Comparison of ENCODE assay signal across 21 cellular contexts in the genomic region with DNA sequence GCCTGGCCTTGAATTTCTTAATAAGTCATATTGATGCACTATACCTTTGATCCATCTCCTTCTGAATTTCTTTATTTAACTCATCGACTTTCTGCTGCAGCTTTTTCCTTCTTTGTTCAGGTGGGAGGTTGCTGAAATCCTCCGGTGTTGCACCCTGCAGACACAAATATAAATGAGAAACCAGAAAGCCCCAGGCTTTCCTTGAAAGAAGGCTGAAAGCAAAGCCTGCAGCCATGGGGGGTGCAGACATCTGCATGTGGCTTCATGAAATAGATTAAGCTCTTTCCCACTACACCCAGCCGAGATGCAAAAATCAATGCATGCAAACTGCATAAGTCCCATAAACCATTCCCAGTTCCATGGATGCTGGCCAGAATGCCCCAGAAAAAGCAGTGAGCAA.
A peak's percentile ranks its signal among the peaks of the same experiment; 100 is the strongest.
DNase-seq lines count a peak whose midpoint lies in the region; ATAC-seq and TF ChIP-seq lines count a peak whose summit lies in the region.
"Had no signal": no experiment of that assay in that cellular context is flagged by ENCODE, and none has a peak within 500 bp of the region (broad histone marks: within the 10 kb centered on the region; RNA-seq: fewer than 3 reads in every experiment).

No MANE protein-coding gene starts in this region.

- H3K4me3 Mint-ChIP-seq in activated CD4-positive, alpha-beta T cell treated with anti-CD3 and anti-CD28 coated beads, Interleukin-2, amount 10 ng/mL, durations not matched to agents 7 days and 5 days: no peak overlapping the region
- H3K4me3 Mint-ChIP-seq in T-cell: no peak overlapping the region
- H3K4me3 Mint-ChIP-seq in brain: no peak overlapping the region
- no peak overlapping the region for H3K4me3 Mint-ChIP-seq in stimulated activated naive B cell treated with anti-CD40 and anti-IgM and Interleukin-4, amounts not matched to agents 10 μg/mL and 1 μg/mL and 100 μg/mL, for 72 hours
- no peak overlapping the region for H3K4me3 Mint-ChIP-seq in natural killer cell
- H3K4me3 Mint-ChIP-seq: activated naive CD8-positive, alpha-beta T cell treated with anti-CD3 and anti-CD28 coated beads, Interleukin-2, amount 10 ng/mL, durations not matched to agents 7 days and 5 days had no signal

- POLR2A ChIA-PET in activated CD4-positive, alpha-beta T cell treated with anti-CD3 and anti-CD28 coated beads, Interleukin-2, amount 10 ng/mL, durations not matched to agents 7 days and 5 days (lab: Charles Lee): interaction anchor here (0.5 kb wide), 1 partner anchor 21 kb away, joined by 3 read pairs; no protein-coding TSS in a partner anchor
- POLR2A ChIA-PET in T-cell (lab: Charles Lee): no interaction called here

- intact Hi-C loops in natural killer cell (cut with micrococcal nuclease): no loop called here
- intact Hi-C loops in posterior vena cava (cut with DNase I): no loop called here

- H3K9me3 Mint-ChIP-seq in activated CD4-positive, alpha-beta T cell treated with anti-CD3 and anti-CD28 coated beads, Interleukin-2, amount 10 ng/mL, durations not matched to agents 7 days and 5 days: no peaks in the 10 kb centered on the region
- H3K9me3 Mint-ChIP-seq in T-cell (no peaks in the 10 kb centered on the region), brain (no peaks in the 10 kb centered on the region), natural killer cell (no peaks in the 10 kb centered on the region)
- H3K9me3 Mint-ChIP-seq in stimulated activated naive B cell treated with anti-CD40 and anti-IgM and Interleukin-4, amounts not matched to agents 10 μg/mL and 1 μg/mL and 100 μg/mL, for 72 hours: no peaks in the 10 kb centered on the region
- H3K9me3 Mint-ChIP-seq: activated naive CD8-positive, alpha-beta T cell treated with anti-CD3 and anti-CD28 coated beads, Interleukin-2, amount 10 ng/mL, durations not matched to agents 7 days and 5 days had no signal

- peaks cover 60% of the 10 kb centered on the region for H3K36me3 Mint-ChIP-seq in activated CD4-positive, alpha-beta T cell treated with anti-CD3 and anti-CD28 coated beads, Interleukin-2, amount 10 ng/mL, durations not matched to agents 7 days and 5 days (ENCODE audit: low read depth)
- H3K36me3 Mint-ChIP-seq in T-cell (peaks cover 58% of the 10 kb centered on the region), brain (peaks cover 52% of the 10 kb centered on the region), natural killer cell (peaks cover 22% of the 10 kb centered on the region)
- peaks cover 54 to 83% of the 10 kb centered on the region in 2 donors for H3K36me3 Mint-ChIP-seq in stimulated activated naive B cell treated with anti-CD40 and anti-IgM and Interleukin-4, amounts not matched to agents 10 μg/mL and 1 μg/mL and 100 μg/mL, for 72 hours

- CTCF ChIA-PET in activated CD4-positive, alpha-beta T cell treated with anti-CD3 and anti-CD28 coated beads, Interleukin-2, amount 10 ng/mL, durations not matched to agents 7 days and 5 days (lab: Charles Lee): interaction anchor here (0.6 to 1.5 kb wide), 2 partner anchors 11 to 32 kb away, joined by 3 read pairs; no protein-coding TSS in a partner anchor
- CTCF ChIA-PET in T-cell (lab: Charles Lee): no interaction called here

- no peaks in the 10 kb centered on the region for H3K27me3 Mint-ChIP-seq in activated CD4-positive, alpha-beta T cell treated with anti-CD3 and anti-CD28 coated beads, Interleukin-2, amount 10 ng/mL, durations not matched to agents 7 days and 5 days
- H3K27me3 Mint-ChIP-seq in T-cell (no peaks in the 10 kb centered on the region), brain (no peaks in the 10 kb centered on the region), natural killer cell (ENCODE audit: low read depth in 2 of 2) (no peaks in the 10 kb centered on the region)
- H3K27me3 Mint-ChIP-seq in stimulated activated naive B cell treated with anti-CD40 and anti-IgM and Interleukin-4, amounts not matched to agents 10 μg/mL and 1 μg/mL and 100 μg/mL, for 72 hours: no peaks in the 10 kb centered on the region
- H3K27me3 Mint-ChIP-seq: activated naive CD8-positive, alpha-beta T cell treated with anti-CD3 and anti-CD28 coated beads, Interleukin-2, amount 10 ng/mL, durations not matched to agents 7 days and 5 days had no signal

- no peak for DNase-seq in activated CD4-positive, alpha-beta T cell treated with anti-CD3 and anti-CD28 coated beads, Interleukin-2, amount 10 ng/mL, durations not matched to agents 7 days and 5 days
- DNase-seq in activated CD4-positive, alpha-beta T cell treated with anti-CD3 and anti-CD28 coated beads for 1 hour: no peak
- no peak for DNase-seq in T-cell
- no peak for DNase-seq in stimulated activated naive B cell treated with anti-CD40 and anti-IgM and Interleukin-4, amounts not matched to agents 10 μg/mL and 1 μg/mL and 100 μg/mL, for 72 hours
- DNase-seq in natural killer cell: no peak
- no peak for DNase-seq in NCI-H2196 (lab: John Stamatoyannopoulos, UW; ENCODE audit: unreplicated experiment)
- no peak for DNase-seq in posterior vena cava (ENCODE audit: low spot score)
- DNase-seq: activated CD4-positive, alpha-beta T cell treated with anti-CD3 and anti-CD28 coated beads, Interleukin-2, amount 50 U/mL, for 4 hours; activated naive CD8-positive, alpha-beta T cell treated with anti-CD3 and anti-CD28 coated beads, Interleukin-2, amount 10 ng/mL, durations not matched to agents 7 days and 5 days; Calu3; cortex of kidney; foreskin fibroblast; KG1; kidney glomerular epithelial cell; mammary epithelial cell; MV-4-11; NCI-H1694; NCI-H774; stimulated activated CD4-positive, alpha-beta T cell treated with anti-CD3 and anti-CD28 coated beads, Interleukin-4, amount 100 ng/mL, for 4 hours had no signal

- H3K27ac Mint-ChIP-seq in activated CD4-positive, alpha-beta T cell treated with anti-CD3 and anti-CD28 coated beads, Interleukin-2, amount 10 ng/mL, durations not matched to agents 7 days and 5 days: peak overlapping the region; percentile 50
- H3K27ac Mint-ChIP-seq in T-cell: peak overlapping the region; percentile 80 to 81
- H3K27ac Mint-ChIP-seq in brain: peak overlapping the region in 3 of 5 experiments; percentile 59 to 91 (median 59)
- H3K27ac Mint-ChIP-seq in stimulated activated naive B cell treated with anti-CD40 and anti-IgM and Interleukin-4, amounts not matched to agents 10 μg/mL and 1 μg/mL and 100 μg/mL, for 72 hours: peak overlapping the region; percentile 81
- no peak overlapping the region for H3K27ac Mint-ChIP-seq in natural killer cell

- ATAC-seq in T-cell (replicated peaks in 1 of 4) (no peak), natural killer cell (no peak)
- ATAC-seq in stimulated activated naive B cell treated with anti-CD40 and anti-IgM and Interleukin-4, amounts not matched to agents 10 μg/mL and 1 μg/mL and 100 μg/mL, for 72 hours (replicated peaks): no peak
- ATAC-seq: Right ventricle myocardium inferior had no signal

- peaks cover 35% of the 10 kb centered on the region for H3K4me1 Mint-ChIP-seq in activated CD4-positive, alpha-beta T cell treated with anti-CD3 and anti-CD28 coated beads, Interleukin-2, amount 10 ng/mL, durations not matched to agents 7 days and 5 days
- H3K4me1 Mint-ChIP-seq in T-cell: peaks cover 17 to 25% (median 25%) of the 10 kb centered on the region in 3 donors
- peaks cover 13% of the 10 kb centered on the region for H3K4me1 Mint-ChIP-seq in brain
- peaks cover 23 to 58% of the 10 kb centered on the region in 2 donors for H3K4me1 Mint-ChIP-seq in stimulated activated naive B cell treated with anti-CD40 and anti-IgM and Interleukin-4, amounts not matched to agents 10 μg/mL and 1 μg/mL and 100 μg/mL, for 72 hours
- H3K4me1 Mint-ChIP-seq in natural killer cell: peaks cover 7 to 13% of the 10 kb centered on the region in 2 donors

- TF ChIP-seq CTCF in brain (conservative IDR thresholded peaks at IDR 0.05): no peak
- no peak for TF ChIP-seq CTCF in natural killer cell (IDR thresholded peaks at IDR 0.05)

Comparison
In these comparisons a context has a peak if more than half of its experiments do, and no peak if none do; other contexts are left out.
1. H3K27ac Mint-ChIP-seq: peak in activated CD4-positive, alpha-beta T cell treated with anti-CD3 and anti-CD28 coated beads, Interleukin-2, amount 10 ng/mL, durations not matched to agents 7 days and 5 days (single experiment), T-cell (2 of 2), brain (3 of 5) and stimulated activated naive B cell treated with anti-CD40 and anti-IgM and Interleukin-4, amounts not matched to agents 10 μg/mL and 1 μg/mL and 100 μg/mL, for 72 hours (single experiment); none in natural killer cell (0 of 2).